In genomic region chr22:47166446-47167016, GRCh38 we compare ENCODE assay signal across 13 cellular contexts.
DNase-seq lines count a peak whose midpoint lies in the region; ATAC-seq and TF ChIP-seq lines count a peak whose summit lies in the region.
"Had no signal": no experiment of that assay in that cellular context is flagged by ENCODE, and none has a peak within 500 bp of the region (broad histone marks: within the 10 kb centered on the region; RNA-seq: fewer than 3 reads in every experiment).

No MANE protein-coding gene starts in this region.

- H3K27me3 ChIP-seq in Peyer's patch (no peaks in the 10 kb centered on the region), uterus (no peaks in the 10 kb centered on the region), testis (no peaks in the 10 kb centered on the region), gastroesophageal sphincter (no peaks in the 10 kb centered on the region)
- H3K27me3 ChIP-seq: brain microvascular endothelial cell, neural progenitor cell had no signal

- H3K27ac ChIP-seq in Peyer's patch: no peak overlapping the region
- H3K27ac ChIP-seq in uterus: no peak overlapping the region
- no peak overlapping the region for H3K27ac ChIP-seq in testis
- H3K27ac ChIP-seq in gastroesophageal sphincter: no peak overlapping the region
- H3K27ac ChIP-seq: brain microvascular endothelial cell, neural progenitor cell had no signal

- no peak for TF ChIP-seq POLR2A in Peyer's patch (IDR thresholded peaks at IDR 0.05)
- TF ChIP-seq POLR2A in uterus (IDR thresholded peaks at IDR 0.05): no peak
- TF ChIP-seq POLR2A in testis (IDR thresholded peaks at IDR 0.05): no peak
- TF ChIP-seq POLR2A in gastroesophageal sphincter (IDR thresholded peaks at IDR 0.05): no peak

- no peak for ATAC-seq in Right ventricle myocardium inferior
- no peak for ATAC-seq in left lobe of liver
- no peak for ATAC-seq in gastroesophageal sphincter
- ATAC-seq: activated CD8-positive, alpha-beta memory T cell treated with anti-CD3 and anti-CD28 coated beads, Interleukin-2, amount 10 ng/mL, durations not matched to agents 7 days and 5 days; stimulated activated naive CD8-positive, alpha-beta T cell treated with anti-CD3 and anti-CD28 coated beads, Interleukin-15, amount 100 ng/mL, for 72 hours had no signal

- 93 to 99% methylated on average over 9 to 10 of the region's 10 CpGs for WGBS in testis, 2 donors
- 96 to 97% methylated on average over 7 of the region's 10 CpGs for WGBS in gastroesophageal sphincter (ENCODE audit: low coverage in 1 of 2), 2 donors

- DNase-seq in cardiac septum (ENCODE audit: low spot score) (peak; percentile 63), Right ventricle myocardium inferior (ENCODE audit: missing footprints) (no peak), Peyer's patch (peak in 2 of 3 donors; percentile 26 to 40), left lobe of liver (ENCODE audit: low spot score) (peak; percentile 27), uterus (peak; percentile 1 to 2), NCI-H2107 treated with DMSO at 0.1 percent for 48 hours (lab: John Stamatoyannopoulos, UW; ENCODE audit: unreplicated experiment) (no peak), testis (no peak)
- DNase-seq: activated CD8-positive, alpha-beta memory T cell treated with anti-CD3 and anti-CD28 coated beads, Interleukin-2, amount 10 ng/mL, durations not matched to agents 7 days and 5 days; brain microvascular endothelial cell; HFFc6; stimulated activated naive CD8-positive, alpha-beta T cell treated with anti-CD3 and anti-CD28 coated beads, Interleukin-15, amount 100 ng/mL, for 72 hours had no signal

- H3K9me3 ChIP-seq in Peyer's patch: no peaks in the 10 kb centered on the region
- no peaks in the 10 kb centered on the region for H3K9me3 ChIP-seq in uterus
- no peaks in the 10 kb centered on the region for H3K9me3 ChIP-seq in testis
- H3K9me3 ChIP-seq in gastroesophageal sphincter: no peaks in the 10 kb centered on the region

- H3K36me3 ChIP-seq in Peyer's patch (peaks cover 0 to 8% (median 0%) of the 10 kb centered on the region in 3 donors), uterus (no peaks in the 10 kb centered on the region), testis (ENCODE audit: low read depth, missing control alignments) (no peaks in the 10 kb centered on the region), gastroesophageal sphincter (peaks cover 0 to 36% of the 10 kb centered on the region in 2 donors)
- H3K36me3 ChIP-seq: brain microvascular endothelial cell, neural progenitor cell had no signal

- H3K4me3 ChIP-seq in Peyer's patch (no peak overlapping the region), uterus (no peak overlapping the region), testis (no peak overlapping the region), gastroesophageal sphincter (no peak overlapping the region)
- H3K4me3 ChIP-seq: neural progenitor cell had no signal

- H3K4me1 ChIP-seq in Peyer's patch: no peaks in the 10 kb centered on the region
- H3K4me1 ChIP-seq in uterus: no peaks in the 10 kb centered on the region
- no peaks in the 10 kb centered on the region for H3K4me1 ChIP-seq in testis
- H3K4me1 ChIP-seq in gastroesophageal sphincter: peaks cover 0 to 3% (median 0%) of the 10 kb centered on the region in 3 donors
- H3K4me1 ChIP-seq: neural progenitor cell had no signal

- TF ChIP-seq CTCF in Peyer's patch (IDR thresholded peaks at IDR 0.05): no peak
- no peak for TF ChIP-seq CTCF in uterus (IDR thresholded peaks at IDR 0.05)
- no peak for TF ChIP-seq CTCF in testis (IDR thresholded peaks at IDR 0.05)
- no peak for TF ChIP-seq CTCF in gastroesophageal sphincter (IDR thresholded peaks at IDR 0.05)

- no peak for TF ChIP-seq EP300 in gastroesophageal sphincter (IDR thresholded peaks at IDR 0.05)

- intact Hi-C loops in cardiac septum (cut with DNase I): no loop called here
- intact Hi-C loops in Right ventricle myocardium inferior (cut with DNase I): no loop called here
- intact Hi-C loops in uterus (cut with DNase I; ENCODE audit: low total_unique reads): no loop called here
- intact Hi-C loops in testis (cut with DNase I; ENCODE audit: low total_unique reads): no loop called here

Comparison
In these comparisons a context has a peak if more than half of its experiments do, and no peak if none do; other contexts are left out.
1. DNase-seq: peak in cardiac septum (single experiment), Peyer's patch (2 of 3), left lobe of liver (single experiment) and uterus (2 of 2); none in Right ventricle myocardium inferior (single experiment), NCI-H2107 treated with DMSO at 0.1 percent for 48 hours (single experiment) and testis (single experiment).